In the genomic region with DNA sequence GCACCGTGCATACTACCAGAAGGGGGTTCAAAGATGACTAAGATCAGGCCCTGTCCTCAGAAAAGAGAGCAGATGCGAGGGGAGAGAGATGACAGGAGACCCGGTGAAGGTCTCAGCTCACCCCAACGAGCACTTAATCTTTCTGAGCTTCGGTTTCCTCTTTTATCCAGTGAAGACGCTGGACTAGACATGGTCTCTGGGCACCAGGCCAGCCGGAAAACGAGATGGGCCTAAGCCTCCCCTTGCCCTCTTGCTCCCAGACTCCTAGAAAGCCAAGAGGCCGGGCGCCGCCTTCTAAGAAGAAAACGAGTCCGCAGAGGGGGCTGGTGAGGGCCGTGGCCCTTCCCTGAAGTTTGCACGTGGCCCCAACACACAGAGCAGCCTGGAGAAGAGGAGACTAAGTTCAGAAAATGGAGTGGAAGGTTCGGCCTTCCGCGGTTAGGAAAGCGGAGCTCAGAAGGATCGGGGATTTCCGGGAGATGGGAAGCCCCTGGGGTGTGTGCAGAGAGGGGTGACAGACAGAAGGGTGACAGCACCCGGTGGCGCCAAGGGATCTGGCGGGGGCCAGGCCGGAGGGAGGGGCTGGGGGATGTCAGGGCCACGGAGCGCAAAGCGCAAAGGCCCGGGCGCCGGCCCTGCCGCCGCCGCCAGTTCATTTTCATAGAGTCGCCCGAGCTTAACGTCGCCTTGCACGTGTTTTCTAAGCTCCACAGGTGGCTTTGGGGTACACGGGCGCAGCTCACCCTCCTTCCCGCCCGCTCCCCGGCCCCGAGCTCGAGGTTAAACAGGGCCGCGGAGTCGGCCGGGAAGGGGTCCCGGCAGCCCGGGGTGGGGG, we compare ENCODE assay signal across 9 cellular contexts. TPM values are rescaled to one million over a fixed set of nuclear protein-coding genes. Genes with fewer than 3 reads are reported as not detected.
DNase-seq lines count a peak whose midpoint lies in the region; TF ChIP-seq lines count a peak whose summit lies in the region.
"Had no signal": no experiment of that assay in that cellular context is flagged by ENCODE, and none has a peak within 500 bp of the region (broad histone marks: within the 10 kb centered on the region; RNA-seq: fewer than 3 reads in every experiment).

No MANE protein-coding gene starts in this region.

- H3K4me3 ChIP-seq in H7 (ENCODE audit: insufficient read depth, low read depth, low read length) (peak overlapping the region; percentile 31), esophagus squamous epithelium (peak overlapping the region; percentile 42 to 77 (median 55))

- intact Hi-C loops in esophagus squamous epithelium (cut with DNase I) (no loop called here), posterior vena cava (cut with DNase I) (no loop called here)

- no peaks in the 10 kb centered on the region for H3K36me3 ChIP-seq in H7 (replicated peaks; ENCODE audit: control insufficient read depth, insufficient read depth, low read length)
- H3K36me3 ChIP-seq in esophagus squamous epithelium = no peaks in the 10 kb centered on the region

- POLR2A ChIA-PET in GM10248 (lab: Yijun Ruan, JAX) = interaction anchor here (0.5 to 1.3 kb wide), 3 partner anchors 30 to 87 kb away, joined by 3 to 8 read pairs (median 4); no protein-coding TSS in a partner anchor

- no peak for TF ChIP-seq POLR2A in esophagus squamous epithelium (IDR thresholded peaks at IDR 0.05)

- 18 to 31% methylated on average over 16 to 23 of the region's 52 CpGs for WGBS in esophagus squamous epithelium, 2 donors

- H3K9me3 ChIP-seq in esophagus squamous epithelium = no peaks in the 10 kb centered on the region

- H3K4me1 ChIP-seq in esophagus squamous epithelium = peaks cover 10 to 32% (median 18%) of the 10 kb centered on the region in 3 donors

- peaks cover 52% of the 10 kb centered on the region for H3K27me3 ChIP-seq in H7 (ENCODE audit: control insufficient read depth, insufficient read depth, low read length)
- H3K27me3 ChIP-seq in esophagus squamous epithelium = peaks cover 3 to 65% (median 18%) of the 10 kb centered on the region in 4 donors

- TF ChIP-seq CTCF in GM10248 (IDR thresholded peaks at IDR 0.05; ENCODE audit: control extremely low read depth, extremely low read depth, low read depth, missing control alignments) (no peak), esophagus squamous epithelium (IDR thresholded peaks at IDR 0.05) (no peak)

- DNase-seq in GM10248 (ENCODE audit: extremely low spot score) (peak; percentile 81), H7 (peak; percentile 85), T-helper 2 cell (peak in 3 of 5 experiments; percentile 8 to 54 (median 31)), esophagus squamous epithelium (lab: John Stamatoyannopoulos, UW) (no peak), posterior vena cava (ENCODE audit: low spot score) (peak; percentile 87), epidermal melanocyte (ENCODE audit: insufficient read length, low spot score) (no peak), midbrain (lab: John Stamatoyannopoulos, UW) (no peak), KG1 (lab: John Stamatoyannopoulos, UW) (no peak)

- H3K27ac ChIP-seq in esophagus squamous epithelium = peak overlapping the region in 1 of 4 donors; percentile 73

- CTCF ChIA-PET in GM10248 (lab: Yijun Ruan, JAX) = interaction anchor here (0.8 to 3.2 kb wide), 16 partner anchors 10 to 421 kb away, joined by 3 to 14 read pairs (median 4); no protein-coding TSS in a partner anchor

RNA-seq across cellular contexts. Expression of gene BHLHA9, which starts 42.1 kb away (rescaled TPM):
- total RNA-seq in H7 (2014; rRNA removed; shearing (Covaris generic)) = not detected in 2 replicates
- total RNA-seq in esophagus squamous epithelium = not detected
- total RNA-seq in posterior vena cava = not detected
- total RNA-seq: HT1080 had no signal

RNA-seq across cellular contexts. Expression of gene ABR, which starts 48.4 kb away (rescaled TPM):
- 24.6 and 31.6 TPM in 2 replicates for total RNA-seq in H7 (2014; rRNA removed; shearing (Covaris generic))
- total RNA-seq in esophagus squamous epithelium (100 to 1,000 TPM in 1 of 4 donors, 10 to 100 TPM in 3; 62.1 to 248 (median 75.5) TPM), posterior vena cava (100 to 1,000 TPM in 1 of 2 donors, 10 to 100 TPM in 1; 99.1 to 146 TPM)

RNA-seq across cellular contexts. Expression of gene TRARG1, which starts 51.3 kb away (rescaled TPM):
- total RNA-seq in H7 (2014; rRNA removed; shearing (Covaris generic)) = not detected in 2 replicates
- total RNA-seq in esophagus squamous epithelium (not detected), posterior vena cava (1 to 10 TPM in 1 of 2 donors, under 1 TPM in 1; 0.67 to 1.2 TPM)
- total RNA-seq: HT1080 had no signal

Comparison
In these comparisons a context has a peak if more than half of its experiments do, and no peak if none do; other contexts are left out.
1. DNase-seq: peak in GM10248 (single experiment), H7 (single experiment), T-helper 2 cell (3 of 5) and posterior vena cava (single experiment); none in esophagus squamous epithelium (single experiment), epidermal melanocyte (single experiment), midbrain (single experiment) and KG1 (single experiment).